In genomic region chr2:10385501-10385900, GRCh38 we compare ENCODE assay signal across 18 cellular contexts.
DNase-seq lines count a peak whose midpoint lies in the region; ATAC-seq and TF ChIP-seq lines count a peak whose summit lies in the region.
"Had no signal": no experiment of that assay in that cellular context is flagged by ENCODE, and none has a peak within 500 bp of the region (broad histone marks: within the 10 kb centered on the region; RNA-seq: fewer than 3 reads in every experiment).

No MANE protein-coding gene starts in this region.

- H2BK15ac ChIP-seq in IMR-90 (ENCODE audit: low read depth, low read length) = no peak overlapping the region

- H3K36me3 Mint-ChIP-seq in CD4-positive, CD25-positive, alpha-beta regulatory T cell = peaks cover 5% of the 10 kb centered on the region
- no peaks in the 10 kb centered on the region for H3K36me3 Mint-ChIP-seq in brain

- no peaks in the 10 kb centered on the region for H3K27me3 Mint-ChIP-seq in CD4-positive, CD25-positive, alpha-beta regulatory T cell
- peaks cover 3% of the 10 kb centered on the region for H3K27me3 Mint-ChIP-seq in brain
- H3K27me3 Mint-ChIP-seq: activated naive CD4-positive, alpha-beta T cell treated with anti-CD3 and anti-CD28 coated beads, Interleukin-2, amount 10 ng/mL, durations not matched to agents 7 days and 5 days; activated T-cell treated with anti-CD3 and anti-CD28 coated beads, Interleukin-2, amount 50 U/mL, for 24 hours had no signal

- TF ChIP-seq POLR2A in IMR-90 (IDR thresholded peaks at IDR 0.05; ENCODE audit: low read depth, low read length) (no peak), vagina (IDR thresholded peaks at IDR 0.05) (no peak)

- H3K4me2 ChIP-seq in IMR-90 (ENCODE audit: low read depth, low read length) (no peak overlapping the region), osteoblast (ENCODE audit: insufficient read depth, low read length) (no peak overlapping the region)

- CTCF ChIA-PET in IMR-90 (lab: Yijun Ruan, JAX) = interaction anchor here (0.7 to 1.4 kb wide), 2 partner anchors 24 to 49 kb away, joined by 3 to 4 read pairs; no protein-coding TSS in a partner anchor

- H3K23ac ChIP-seq in IMR-90 (ENCODE audit: low read depth, low read length) = no peak overlapping the region

- no peak overlapping the region; the same call in 1 of the 2 replicates for H2AK5ac ChIP-seq in IMR-90 (ENCODE audit: low read depth, low read length)

- TF ChIP-seq CTCF in IMR-90 (conservative IDR thresholded peaks at IDR 0.05; ENCODE audit: low read depth, low read length) = no peak
- TF ChIP-seq CTCF in brain (conservative IDR thresholded peaks at IDR 0.05) = no peak
- TF ChIP-seq CTCF in osteoblast (IDR thresholded peaks at IDR 0.05; ENCODE audit: extremely low read depth, low read depth, low read length) = no peak
- TF ChIP-seq CTCF in vagina (IDR thresholded peaks at IDR 0.05) = no peak

- dilution Hi-C loops in IMR-90 (cut with HindIII; ENCODE audit: low sequenced_read_pairs, unreplicated experiment) = no loop called here

- no peak overlapping the region for H3K9ac ChIP-seq in IMR-90 (ENCODE audit: low read depth, low read length)

- H3K18ac ChIP-seq in IMR-90 (ENCODE audit: low read depth, low read length) = no peak overlapping the region

- H4K91ac ChIP-seq in IMR-90 (ENCODE audit: insufficient read depth, low read depth, low read length) = peak overlapping the region; percentile 79; the same call in 1 of the 2 replicates

- peaks cover 58% of the 10 kb centered on the region for H3K4me1 ChIP-seq in CD4-positive, CD25-positive, alpha-beta regulatory T cell (ENCODE audit: control insufficient read depth, insufficient read depth, low read length, poor library complexity, severe bottlenecking)
- H3K4me1 ChIP-seq in IMR-90 (ENCODE audit: control insufficient read depth, insufficient read depth, low read length) (peaks cover 24% of the 10 kb centered on the region), osteoblast (ENCODE audit: insufficient read depth, low read length) (peaks cover 39% of the 10 kb centered on the region), vagina (peaks cover 47% of the 10 kb centered on the region)

- H3K36me3 ChIP-seq in CD4-positive, CD25-positive, alpha-beta regulatory T cell (ENCODE audit: control insufficient read depth, insufficient read depth, low read length) = no peaks in the 10 kb centered on the region
- H3K36me3 ChIP-seq in IMR-90 (ENCODE audit: control insufficient read depth, insufficient read depth, low read length) (no peaks in the 10 kb centered on the region), osteoblast (ENCODE audit: insufficient read depth, low read length) (peaks cover 6% of the 10 kb centered on the region), vagina (no peaks in the 10 kb centered on the region)
- H3K36me3 ChIP-seq: brain microvascular endothelial cell, gastroesophageal sphincter had no signal

- BruUV-seq in IMR-90 (replicated peaks; lab: Mats Ljungman, UMichigan) = no TSS peak

- no peak for DNase-seq in CD4-positive, CD25-positive, alpha-beta regulatory T cell
- DNase-seq in IMR-90 (no peak), osteoblast (ENCODE audit: insufficient read length, low spot score, missing footprints) (no peak), COLO668 (lab: John Stamatoyannopoulos, UW; ENCODE audit: unreplicated experiment) (no peak), vagina (ENCODE audit: extremely low spot score in 2 of 2) (no peak)
- no peak for DNase-seq in stimulated activated CD4-positive, alpha-beta T cell treated with anti-CD3 and anti-CD28 coated beads, Interleukin-4, amount 100 ng/mL, for 24 hours
- DNase-seq: activated naive CD4-positive, alpha-beta T cell treated with anti-CD3 and anti-CD28 coated beads, Interleukin-2, amount 10 ng/mL, durations not matched to agents 7 days and 5 days; activated T-cell treated with anti-CD3 and anti-CD28 coated beads, Interleukin-2, amount 50 U/mL, for 24 hours; AML-193; DND-41; NCI-H187; NCI-H510A had no signal

- H3K27me3 ChIP-seq in CD4-positive, CD25-positive, alpha-beta regulatory T cell (ENCODE audit: control insufficient read depth, insufficient read depth, low read length) = no peaks in the 10 kb centered on the region
- H3K27me3 ChIP-seq in IMR-90 (ENCODE audit: control insufficient read depth, insufficient read depth, low read length) (no peaks in the 10 kb centered on the region), osteoblast (ENCODE audit: insufficient read depth, low read length) (no peaks in the 10 kb centered on the region), vagina (no peaks in the 10 kb centered on the region)
- H3K27me3 ChIP-seq: brain microvascular endothelial cell, gastroesophageal sphincter had no signal

- no peak overlapping the region for H2AFZ ChIP-seq in IMR-90 (replicated peaks; ENCODE audit: low read length, poor library complexity)
- H2AFZ ChIP-seq in osteoblast (ENCODE audit: low read length) = no peak overlapping the region

- ATAC-seq in CD4-positive, CD25-positive, alpha-beta regulatory T cell (ENCODE audit: low read depth in 2 of 2) = no peak
- ATAC-seq in IMR-90 (ENCODE audit: low read depth) (no peak), HG02981 (IDR thresholded peaks at IDR 0.05; ENCODE audit: unreplicated experiment) (no peak)
- ATAC-seq: gastroesophageal sphincter had no signal

- peaks cover 12 to 43% of the 10 kb centered on the region in 2 experiments; a peak in 3 of 4 replicates for H3K79me1 ChIP-seq in IMR-90 (ENCODE audit: low read depth in 1 of 2, low read length in 2 of 2)

- H3K79me2 ChIP-seq in osteoblast (ENCODE audit: insufficient read depth, low read length) = peaks cover 90% of the 10 kb centered on the region

- peak overlapping the region; percentile 7 for H2AK9ac ChIP-seq in IMR-90 (replicated peaks; ENCODE audit: low read depth, low read length, poor library complexity)

- no peak overlapping the region for H4K5ac ChIP-seq in IMR-90 (ENCODE audit: low read depth, low read length)

- H2BK120ac ChIP-seq in IMR-90 (ENCODE audit: low read depth, low read length) = peak overlapping the region; percentile 30; the same call in 1 of the 2 replicates

- no peaks in the 10 kb centered on the region for H3K9me3 Mint-ChIP-seq in CD4-positive, CD25-positive, alpha-beta regulatory T cell
- no peaks in the 10 kb centered on the region for H3K9me3 Mint-ChIP-seq in brain
- H3K9me3 Mint-ChIP-seq: activated naive CD4-positive, alpha-beta T cell treated with anti-CD3 and anti-CD28 coated beads, Interleukin-2, amount 10 ng/mL, durations not matched to agents 7 days and 5 days; activated T-cell treated with anti-CD3 and anti-CD28 coated beads, Interleukin-2, amount 50 U/mL, for 24 hours had no signal

- H2BK5ac ChIP-seq in IMR-90 (ENCODE audit: low read depth, low read length, poor library complexity, severe bottlenecking) = no peak overlapping the region

- peak overlapping the region; percentile 90; the same call in 1 of the 2 replicates for H3K4ac ChIP-seq in IMR-90 (ENCODE audit: low read depth, low read length)

- peak overlapping the region in 2 of 3 donors; percentile 19 to 83 for H3K27ac Mint-ChIP-seq in CD4-positive, CD25-positive, alpha-beta regulatory T cell
- H3K27ac Mint-ChIP-seq in brain = peak overlapping the region in 4 of 5 experiments; percentile 69 to 94 (median 79)

- no peak for TF ChIP-seq RAD21 in IMR-90 (IDR thresholded peaks at IDR 0.05; ENCODE audit: low read length)

- no peak overlapping the region; a peak in 1 of 4 replicates for H4K8ac ChIP-seq in IMR-90 (ENCODE audit: low read depth in 2 of 2, low read length in 2 of 2)

- peak overlapping the region; percentile 75; the same call in 1 of the 2 replicates for H2BK20ac ChIP-seq in IMR-90 (ENCODE audit: low read depth, low read length)

- in situ Hi-C loops in IMR-90 (cut with MboI; ENCODE audit: low sequenced_read_pairs) = no loop called here

- H3K27ac ChIP-seq in CD4-positive, CD25-positive, alpha-beta regulatory T cell (ENCODE audit: insufficient read depth, low read length, poor library complexity, severe bottlenecking) = no peak overlapping the region
- H3K27ac ChIP-seq in IMR-90 (ENCODE audit: insufficient read depth, low read length) (no peak overlapping the region), osteoblast (ENCODE audit: low read depth, low read length) (peak overlapping the region; percentile 27), vagina (no peak overlapping the region)
- H3K27ac ChIP-seq: brain microvascular endothelial cell, gastroesophageal sphincter, SK-N-MC, skin epidermis had no signal

- intact Hi-C loops in IMR-90 (cut with micrococcal nuclease) (no loop called here), vagina (cut with DNase I) (no loop called here)

- H3K4me3 ChIP-seq in CD4-positive, CD25-positive, alpha-beta regulatory T cell (ENCODE audit: low read depth, low read length) = no peak overlapping the region
- H3K4me3 ChIP-seq in IMR-90 (ENCODE audit: insufficient read depth, low read depth, low read length) = no peak overlapping the region
- H3K4me3 ChIP-seq in osteoblast (ENCODE audit: insufficient read depth, low read length) = no peak overlapping the region
- no peak overlapping the region for H3K4me3 ChIP-seq in vagina
- H3K4me3 ChIP-seq: gastroesophageal sphincter, SK-N-MC, skin epidermis had no signal

- H4K20me1 ChIP-seq in IMR-90 (ENCODE audit: insufficient read depth, low read length) = peaks cover 23% of the 10 kb centered on the region; the same call in 1 of the 2 replicates
- peaks cover 66% of the 10 kb centered on the region for H4K20me1 ChIP-seq in osteoblast (ENCODE audit: insufficient read depth, low read length)

- POLR2A ChIA-PET in IMR-90 (lab: Charles Lee; ENCODE audit: unreplicated experiment) = interaction anchor here (0.6 to 0.7 kb wide), 2 partner anchors 17 to 101 kb away, joined by 3 to 5 read pairs; no protein-coding TSS in a partner anchor

- H3K4me1 Mint-ChIP-seq in CD4-positive, CD25-positive, alpha-beta regulatory T cell = peaks cover 24 to 88% (median 58%) of the 10 kb centered on the region in 4 donors
- H3K4me1 Mint-ChIP-seq in brain = peaks cover 78% of the 10 kb centered on the region

- no peak overlapping the region for H3K56ac ChIP-seq in IMR-90 (ENCODE audit: extremely low read depth, insufficient read depth, low read length)

- no peak overlapping the region for H3K4me3 Mint-ChIP-seq in CD4-positive, CD25-positive, alpha-beta regulatory T cell
- peak overlapping the region in 4 of 5 experiments; percentile 22 to 72 (median 42) for H3K4me3 Mint-ChIP-seq in brain
- H3K4me3 Mint-ChIP-seq: activated naive CD4-positive, alpha-beta T cell treated with anti-CD3 and anti-CD28 coated beads, Interleukin-2, amount 10 ng/mL, durations not matched to agents 7 days and 5 days; activated T-cell treated with anti-CD3 and anti-CD28 coated beads, Interleukin-2, amount 50 U/mL, for 24 hours had no signal

- 92% methylated on average over 7 of the region's 17 CpGs; no CpG with 5 or more reads in 1 of the 2 experiments for WGBS in IMR-90 (ENCODE audit: extremely low coverage in 2 of 2, insufficient read length in 1 of 2), 2 experiments

- H3K9me3 ChIP-seq in CD4-positive, CD25-positive, alpha-beta regulatory T cell (ENCODE audit: control insufficient read depth in 2 of 2, low read length in 2 of 2) = no peaks in the 10 kb centered on the region
- H3K9me3 ChIP-seq in IMR-90 (ENCODE audit: control insufficient read depth, insufficient read depth, low read length) (no peaks in the 10 kb centered on the region), osteoblast (ENCODE audit: low read depth, low read length) (no peaks in the 10 kb centered on the region), vagina (no peaks in the 10 kb centered on the region)
- H3K9me3 ChIP-seq: gastroesophageal sphincter had no signal

- H3K9me1 ChIP-seq in IMR-90 (ENCODE audit: insufficient read depth, low read length) = peaks cover 18% of the 10 kb centered on the region

- 0 out of 2 replicates have a peak overlapping the region, but pooled peaks have one; percentile 82 for H3K14ac ChIP-seq in IMR-90 (replicated peaks; ENCODE audit: low read depth, low read length)

Comparison
In these comparisons a context has a peak if more than half of its experiments do, and no peak if none do; other contexts are left out.
1. H3K4me3 Mint-ChIP-seq: peak in brain (4 of 5); none in CD4-positive, CD25-positive, alpha-beta regulatory T cell (0 of 4).